Comparison of ENCODE assay signal across 24 cellular contexts in the genomic region with DNA sequence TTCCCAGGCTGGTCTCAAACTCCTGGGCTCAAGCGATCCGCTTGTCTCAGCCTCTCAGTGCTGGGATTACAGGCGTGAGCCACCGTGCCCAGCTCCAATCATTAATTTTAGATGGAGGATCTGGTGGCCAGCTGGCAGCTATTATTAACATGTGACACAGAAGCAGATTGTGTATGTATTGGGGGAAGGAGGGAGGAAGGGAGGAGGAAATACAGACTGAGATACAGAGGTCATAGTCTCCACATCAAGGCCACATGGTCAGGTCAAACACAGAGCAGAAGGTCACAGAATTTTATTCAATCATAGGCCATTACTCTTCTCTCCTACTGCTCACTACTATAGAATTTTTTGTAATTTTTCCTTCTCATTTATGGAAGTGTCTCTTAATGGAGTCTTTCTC. TPM values are rescaled to one million over a fixed set of nuclear protein-coding genes. Genes with fewer than 3 reads are reported as not detected.
A peak's percentile ranks its signal among the peaks of the same experiment; 100 is the strongest.
DNase-seq lines count a peak whose midpoint lies in the region; ATAC-seq and FAIRE-seq lines count a peak whose summit lies in the region.
"Had no signal": no experiment of that assay in that cellular context is flagged by ENCODE, and none has a peak within 500 bp of the region (broad histone marks: within the 10 kb centered on the region; RNA-seq: fewer than 3 reads in every experiment).

No MANE protein-coding gene starts in this region.

- H3K27ac ChIP-seq in small intestine (ENCODE audit: low read depth in 1 of 2, low read length in 1 of 2) = no peak overlapping the region
- H3K27ac ChIP-seq: 22Rv1, C4-2B, KMS-11, SK-N-MC had no signal

- H3K4me3 ChIP-seq in small intestine (ENCODE audit: low read depth in 1 of 2, low read length in 2 of 2) = no peak overlapping the region
- H3K4me3 ChIP-seq: SK-N-MC had no signal

- peak; percentile 84 for ATAC-seq in left ventricle myocardium superior
- no peak for ATAC-seq in activated T-cell treated with anti-CD3 and anti-CD28 coated beads, Interleukin-2, amount 50 U/mL, for 4 hours

- no peaks in the 10 kb centered on the region for H3K9me3 Mint-ChIP-seq in activated T-cell treated with anti-CD3 and anti-CD28 coated beads, Interleukin-2, amount 50 U/mL, for 4 hours

- peaks cover 7% of the 10 kb centered on the region for H3K4me1 Mint-ChIP-seq in activated T-cell treated with anti-CD3 and anti-CD28 coated beads, Interleukin-2, amount 50 U/mL, for 4 hours (ENCODE audit: low read depth)

- H3K4me1 ChIP-seq in small intestine (ENCODE audit: control insufficient read depth in 2 of 2, insufficient read depth in 1 of 2, low read depth in 1 of 2, low read length in 1 of 2) = no peaks in the 10 kb centered on the region

- intact Hi-C loops in left ventricle myocardium superior (cut with micrococcal nuclease) = no loop called here

- FAIRE-seq in small intestine (lab: Jason Lieb, UNC) = no peak
- FAIRE-seq: H1, RCC 7860 had no signal

- no peaks in the 10 kb centered on the region for H3K9me3 ChIP-seq in small intestine (ENCODE audit: control insufficient read depth, low read depth)

- DNase-seq in DMS 273 (lab: John Stamatoyannopoulos, UW; ENCODE audit: unreplicated experiment) = peak; percentile 42
- no peak for DNase-seq in DMS 273 treated with DMSO at 0.1 percent for 48 hours (lab: John Stamatoyannopoulos, UW)
- DNase-seq in NCI-H524 (lab: John Stamatoyannopoulos, UW) = peak; percentile 46 to 82
- no peak for DNase-seq in left ventricle myocardium superior
- DNase-seq in small intestine = peak; percentile 45
- DNase-seq in NOMO-1 treated with dmso at 0.1 percent for 144 hours (lab: John Stamatoyannopoulos, UW; ENCODE audit: unreplicated experiment) = no peak
- DNase-seq in HUDEP-2 (lab: John Stamatoyannopoulos, UW; ENCODE audit: unreplicated experiment in 76 of 76) = no peak
- DNase-seq in activated T-cell treated with anti-CD3 and anti-CD28 coated beads, Interleukin-2, amount 50 U/mL, for 4 hours = no peak
- DNase-seq: AML-193; DND-41; MV-4-11; NCI-H187; NCI-H2227 treated with DMSO at 0.1 percent for 48 hours; NCI-H69; NK-92 treated with Interleukin-12 subunit alpha and Interleukin-12 subunit beta, amount 100 ng/mL, for 24 hours; SHP77 had no signal

- WGBS in small intestine, 3 donors = 62 to 76% (median 68%) methylated on average over 4 of the region's 4 CpGs

- H3K27me3 Mint-ChIP-seq in activated T-cell treated with anti-CD3 and anti-CD28 coated beads, Interleukin-2, amount 50 U/mL, for 4 hours (ENCODE audit: low read depth) = peaks cover 1% of the 10 kb centered on the region

- H3K4me3 Mint-ChIP-seq in activated T-cell treated with anti-CD3 and anti-CD28 coated beads, Interleukin-2, amount 50 U/mL, for 4 hours = no peak overlapping the region

- no peaks in the 10 kb centered on the region for H3K36me3 ChIP-seq in small intestine (ENCODE audit: control insufficient read depth in 2 of 2, insufficient read depth in 2 of 2, low read length in 2 of 2)

- H3K27me3 ChIP-seq in small intestine (ENCODE audit: control insufficient read depth in 2 of 2, insufficient read depth in 2 of 2, low read length in 2 of 2) = no peaks in the 10 kb centered on the region

- H3K36me3 Mint-ChIP-seq in activated T-cell treated with anti-CD3 and anti-CD28 coated beads, Interleukin-2, amount 50 U/mL, for 4 hours (ENCODE audit: insufficient read depth) = no peaks in the 10 kb centered on the region

RNA-seq across cellular contexts. Expression of gene ADORA3, which starts 57.9 kb away (rescaled TPM):
- 4.1 TPM for total RNA-seq in left ventricle myocardium superior
- 1 to 10 TPM; 2.5 to 4.6 (median 4.4) TPM for polyA plus RNA-seq in small intestine
- not detected for total RNA-seq in activated T-cell treated with anti-CD3 and anti-CD28 coated beads, Interleukin-2, amount 50 U/mL, for 4 hours
- total RNA-seq: G401, H1 had no signal

RNA-seq across cellular contexts. Expression of gene TMIGD3, which starts 57.9 kb away (rescaled TPM):
- 0.64 TPM for total RNA-seq in left ventricle myocardium superior
- polyA plus RNA-seq in small intestine = 1 to 10 TPM; 2.0 to 6.2 (median 2.7) TPM
- total RNA-seq in activated T-cell treated with anti-CD3 and anti-CD28 coated beads, Interleukin-2, amount 50 U/mL, for 4 hours = not detected
- total RNA-seq: G401, H1, OCI-LY7 had no signal
- polyA plus RNA-seq: H1 had no signal

RNA-seq across cellular contexts. Expression of gene RAP1A, which starts 58.3 kb away (rescaled TPM):
- 102 TPM for total RNA-seq in left ventricle myocardium superior
- polyA plus RNA-seq in small intestine = 100 to 1,000 TPM in 1 of 3 donors, 10 to 100 TPM in 2; 75.4 to 150 (median 92.1) TPM
- 100 to 1,000 TPM; 169 to 182 (median 171) TPM for total RNA-seq in activated T-cell treated with anti-CD3 and anti-CD28 coated beads, Interleukin-2, amount 50 U/mL, for 4 hours

Comparison
In these comparisons a context has a peak if more than half of its experiments do, and no peak if none do; other contexts are left out.
1. DNase-seq: peak in DMS 273 (single experiment), NCI-H524 (2 of 2) and small intestine (single experiment); none in DMS 273 treated with DMSO at 0.1 percent for 48 hours (single experiment), left ventricle myocardium superior (single experiment), NOMO-1 treated with dmso at 0.1 percent for 144 hours (single experiment), HUDEP-2 (0 of 76) and activated T-cell treated with anti-CD3 and anti-CD28 coated beads, Interleukin-2, amount 50 U/mL, for 4 hours (single experiment).